ENCODE assay signal across 29 cellular contexts in genomic region chrX:79036152-79036551, GRCh38.
A peak's percentile ranks its signal among the peaks of the same experiment; 100 is the strongest.
DNase-seq lines count a peak whose midpoint lies in the region; ATAC-seq and TF ChIP-seq lines count a peak whose summit lies in the region.
"Had no signal": no experiment of that assay in that cellular context is flagged by ENCODE, and none has a peak within 500 bp of the region (broad histone marks: within the 10 kb centered on the region; RNA-seq: fewer than 3 reads in every experiment).

No MANE protein-coding gene starts in this region.

- intact Hi-C loops in left cardiac atrium (cut with DNase I) = no loop called here
- intact Hi-C loops in CD4-positive, alpha-beta memory T cell (cut with micrococcal nuclease) = loop anchor here (2.0 kb wide), 1 partner anchor 47 kb away; no protein-coding TSS in a partner anchor

- H3K27me3 Mint-ChIP-seq in activated naive CD4-positive, alpha-beta T cell treated with anti-CD3 and anti-CD28 coated beads, Interleukin-2, amount 50 U/mL, for 24 hours = no peaks in the 10 kb centered on the region
- H3K27me3 Mint-ChIP-seq in activated naive CD4-positive, alpha-beta T cell treated with anti-CD3 and anti-CD28 coated beads, Interleukin-2, amount 10 ng/mL, durations not matched to agents 7 days and 5 days = no peaks in the 10 kb centered on the region
- H3K27me3 Mint-ChIP-seq in CD4-positive, alpha-beta memory T cell = no peaks in the 10 kb centered on the region
- H3K27me3 Mint-ChIP-seq: activated CD4-positive, alpha-beta T cell treated with anti-CD3 and anti-CD28 coated beads, Interleukin-2, amount 10 ng/mL, durations not matched to agents 24 days and 14 days had no signal

- no peaks in the 10 kb centered on the region for H3K9me3 ChIP-seq in DND-41 (ENCODE audit: insufficient read depth, low read length, severe bottlenecking)
- no peaks in the 10 kb centered on the region for H3K9me3 ChIP-seq in Loucy (ENCODE audit: insufficient read depth, low read depth, low read length)
- H3K9me3 ChIP-seq in CD4-positive, alpha-beta memory T cell (ENCODE audit: control insufficient read depth in 1 of 2, low read length in 2 of 2) = no peaks in the 10 kb centered on the region
- H3K9me3 ChIP-seq: gastroesophageal sphincter, testis, uterus had no signal

- no peaks in the 10 kb centered on the region for H3K9me2 ChIP-seq in Loucy (replicated peaks; ENCODE audit: low read depth, low read length)

- no peak for TF ChIP-seq CTCF in DND-41 (IDR thresholded peaks at IDR 0.05; ENCODE audit: borderline replicate concordance, extremely low read depth, low read length, poor library complexity, severe bottlenecking)
- TF ChIP-seq CTCF in Loucy (conservative IDR thresholded peaks at IDR 0.05; ENCODE audit: low read length) = no peak

- H3K4me2 ChIP-seq in DND-41 (ENCODE audit: insufficient read depth, low read length) (peak overlapping the region; percentile 38), Loucy (ENCODE audit: low read depth, low read length, poor library complexity, severe bottlenecking) (peak overlapping the region; percentile 16)
- H3K4me2 ChIP-seq: neural progenitor cell had no signal

- peak; percentile 39; the same call in 1 of the 3 replicates for ATAC-seq in DND-41 (ENCODE audit: insufficient read depth, low read depth)
- peak; percentile 27 to 32 for ATAC-seq in left cardiac atrium
- no peak for ATAC-seq in HG03097 (IDR thresholded peaks at IDR 0.05; ENCODE audit: low FRiP score, unreplicated experiment)
- ATAC-seq in SK-N-SH treated with all-trans-retinoic acid at 6 μM for 48 hours = no peak
- ATAC-seq: gastroesophageal sphincter had no signal

- H3K4me1 Mint-ChIP-seq in activated naive CD4-positive, alpha-beta T cell treated with anti-CD3 and anti-CD28 coated beads, Interleukin-2, amount 50 U/mL, for 24 hours = peaks cover 40% of the 10 kb centered on the region
- peaks cover 16% of the 10 kb centered on the region for H3K4me1 Mint-ChIP-seq in activated naive CD4-positive, alpha-beta T cell treated with anti-CD3 and anti-CD28 coated beads, Interleukin-2, amount 10 ng/mL, durations not matched to agents 7 days and 5 days
- peaks cover 15 to 52% (median 25%) of the 10 kb centered on the region in 4 donors for H3K4me1 Mint-ChIP-seq in CD4-positive, alpha-beta memory T cell
- H3K4me1 Mint-ChIP-seq: neural progenitor cell had no signal

- POLR2A ChIA-PET in CD4-positive, alpha-beta memory T cell (lab: Charles Lee; ENCODE audit: partially characterized antibody) = no interaction called here

- peaks cover 38% of the 10 kb centered on the region for H3K4me1 ChIP-seq in DND-41 (ENCODE audit: insufficient read depth, low read length)
- H3K4me1 ChIP-seq in Loucy (ENCODE audit: insufficient read depth, low read length, poor library complexity, severe bottlenecking) = peaks cover 22% of the 10 kb centered on the region
- H3K4me1 ChIP-seq in CD4-positive, alpha-beta memory T cell (ENCODE audit: insufficient read depth, low read length) = peaks cover 24% of the 10 kb centered on the region
- H3K4me1 ChIP-seq: gastroesophageal sphincter, neural progenitor cell, testis, uterus had no signal

- H3K4me3 ChIP-seq in DND-41 (ENCODE audit: low read depth in 1 of 2, low read length in 2 of 2) = no peak overlapping the region; a peak in 1 of 4 replicates
- no peak overlapping the region for H3K4me3 ChIP-seq in Loucy (ENCODE audit: low read length, poor library complexity, severe bottlenecking)
- no peak overlapping the region for H3K4me3 ChIP-seq in CD4-positive, alpha-beta memory T cell (ENCODE audit: low read length in 2 of 2)
- H3K4me3 ChIP-seq: dorsolateral prefrontal cortex, gastroesophageal sphincter, neural progenitor cell, testis, uterus had no signal

- H4K20me1 ChIP-seq in DND-41 (ENCODE audit: insufficient read depth, low read length) (no peaks in the 10 kb centered on the region), Loucy (ENCODE audit: insufficient read depth, low read length, poor library complexity, severe bottlenecking) (no peaks in the 10 kb centered on the region)

- peak overlapping the region; percentile 30 for H3K27ac Mint-ChIP-seq in activated naive CD4-positive, alpha-beta T cell treated with anti-CD3 and anti-CD28 coated beads, Interleukin-2, amount 50 U/mL, for 24 hours
- no peak overlapping the region for H3K27ac Mint-ChIP-seq in activated naive CD4-positive, alpha-beta T cell treated with anti-CD3 and anti-CD28 coated beads, Interleukin-2, amount 10 ng/mL, durations not matched to agents 7 days and 5 days
- H3K27ac Mint-ChIP-seq in CD4-positive, alpha-beta memory T cell = peak overlapping the region in 2 of 7 donors; percentile 37 to 63
- H3K27ac Mint-ChIP-seq: activated CD4-positive, alpha-beta T cell treated with anti-CD3 and anti-CD28 coated beads, Interleukin-2, amount 10 ng/mL, durations not matched to agents 24 days and 14 days; HFFc6; immature natural killer cell; neural progenitor cell; T-helper 2 cell treated with Interferon-gamma antibody and Interleukin-4, amounts not matched to agents 5 μg/mL and 100 μg/mL, for 36 hours had no signal

- H3K36me3 ChIP-seq in DND-41 (ENCODE audit: insufficient read depth, low read length) = no peaks in the 10 kb centered on the region
- H3K36me3 ChIP-seq in Loucy (ENCODE audit: insufficient read depth, low read length) = no peaks in the 10 kb centered on the region
- H3K36me3 ChIP-seq in CD4-positive, alpha-beta memory T cell (ENCODE audit: insufficient read depth, low read length) = no peaks in the 10 kb centered on the region
- H3K36me3 ChIP-seq: gastroesophageal sphincter, neural progenitor cell, uterus had no signal

- H2AFZ ChIP-seq in DND-41 (ENCODE audit: low read depth, low read length) (peak overlapping the region; percentile 63), Loucy (ENCODE audit: low read length) (peak overlapping the region; percentile 76)
- H2AFZ ChIP-seq: neural progenitor cell had no signal

- CTCF ChIA-PET in activated naive CD4-positive, alpha-beta T cell treated with anti-CD3 and anti-CD28 coated beads, Interleukin-2, amount 10 ng/mL, durations not matched to agents 7 days and 5 days (lab: Charles Lee) = interaction anchor here (1.1 kb wide), 1 partner anchor 46 kb away, joined by 5 read pairs; no protein-coding TSS in a partner anchor
- CTCF ChIA-PET in CD4-positive, alpha-beta memory T cell (lab: Charles Lee; ENCODE audit: partially characterized antibody) = interaction anchor here (1.2 to 2.2 kb wide), 3 partner anchors 234 to 377 kb away, joined by 3 to 7 read pairs (median 4); no protein-coding TSS in a partner anchor

- no peak overlapping the region for H3K4me3 Mint-ChIP-seq in activated naive CD4-positive, alpha-beta T cell treated with anti-CD3 and anti-CD28 coated beads, Interleukin-2, amount 50 U/mL, for 24 hours
- H3K4me3 Mint-ChIP-seq in activated naive CD4-positive, alpha-beta T cell treated with anti-CD3 and anti-CD28 coated beads, Interleukin-2, amount 10 ng/mL, durations not matched to agents 7 days and 5 days = no peak overlapping the region
- peak overlapping the region in 4 of 8 donors; percentile 13 to 49 (median 34) for H3K4me3 Mint-ChIP-seq in CD4-positive, alpha-beta memory T cell
- H3K4me3 Mint-ChIP-seq: activated CD4-positive, alpha-beta T cell treated with anti-CD3 and anti-CD28 coated beads, Interleukin-2, amount 10 ng/mL, durations not matched to agents 24 days and 14 days; HFFc6; immature natural killer cell; neural progenitor cell; T-helper 2 cell treated with Interferon-gamma antibody and Interleukin-4, amounts not matched to agents 5 μg/mL and 100 μg/mL, for 36 hours had no signal

- no peaks in the 10 kb centered on the region for H3F3A ChIP-seq in Loucy (ENCODE audit: low read depth)

- peak overlapping the region; percentile 32; the same call in 1 of the 2 replicates for H3K9ac ChIP-seq in DND-41 (ENCODE audit: low read depth, low read length)
- H3K9ac ChIP-seq in Loucy (ENCODE audit: low read depth, low read length, poor library complexity, severe bottlenecking) = peak overlapping the region; percentile 50
- H3K9ac ChIP-seq: neural progenitor cell had no signal

- H3K27me3 ChIP-seq in DND-41 (ENCODE audit: insufficient read depth, low read length, poor library complexity) (no peaks in the 10 kb centered on the region), Loucy (ENCODE audit: insufficient read depth, low read length, poor library complexity, severe bottlenecking) (no peaks in the 10 kb centered on the region)
- no peaks in the 10 kb centered on the region for H3K27me3 ChIP-seq in CD4-positive, alpha-beta memory T cell (ENCODE audit: insufficient read depth, low read length)
- H3K27me3 ChIP-seq: gastroesophageal sphincter, neural progenitor cell, testis had no signal

- no peaks in the 10 kb centered on the region for H3K36me3 Mint-ChIP-seq in activated naive CD4-positive, alpha-beta T cell treated with anti-CD3 and anti-CD28 coated beads, Interleukin-2, amount 50 U/mL, for 24 hours
- no peaks in the 10 kb centered on the region for H3K36me3 Mint-ChIP-seq in activated naive CD4-positive, alpha-beta T cell treated with anti-CD3 and anti-CD28 coated beads, Interleukin-2, amount 10 ng/mL, durations not matched to agents 7 days and 5 days
- no peaks in the 10 kb centered on the region for H3K36me3 Mint-ChIP-seq in CD4-positive, alpha-beta memory T cell
- H3K36me3 Mint-ChIP-seq: neural progenitor cell had no signal

- no peak for DNase-seq in activated naive CD4-positive, alpha-beta T cell treated with anti-CD3 and anti-CD28 coated beads, Interleukin-2, amount 10 ng/mL, durations not matched to agents 7 days and 5 days
- no peak for DNase-seq in DND-41
- no peak for DNase-seq in left cardiac atrium
- no peak for DNase-seq in CD4-positive, alpha-beta memory T cell
- DNase-seq: activated CD4-positive, alpha-beta T cell treated with anti-CD3 and anti-CD28 coated beads, Interleukin-2, amount 10 ng/mL, durations not matched to agents 24 days and 14 days; activated CD8-positive, alpha-beta memory T cell treated with anti-CD3 and anti-CD28 coated beads, Interleukin-2, amount 50 U/mL, for 4 hours; C1 segment of cervical spinal cord; dorsolateral prefrontal cortex; EL; HFFc6; hypothalamus; immature natural killer cell; mesendoderm; MM.1S; NCI-H2029; NCI-H526 treated with DMSO at 0.1 percent for 48 hours; posterior cingulate gyrus; stimulated activated CD4-positive, alpha-beta T cell treated with anti-CD3 and anti-CD28 coated beads, Interleukin-15, amount 100 ng/mL, for 24 hours; stimulated activated naive CD4-positive, alpha-beta T cell; testis; uterus had no signal

- H3K79me2 ChIP-seq in DND-41 (ENCODE audit: insufficient read depth, low read length) (no peaks in the 10 kb centered on the region), Loucy (ENCODE audit: insufficient read depth, low read length) (no peaks in the 10 kb centered on the region)

- H3K27ac ChIP-seq in DND-41 (ENCODE audit: low read length) = peak overlapping the region; percentile 81
- H3K27ac ChIP-seq in CD4-positive, alpha-beta memory T cell (ENCODE audit: low read depth, low read length) = no peak overlapping the region
- H3K27ac ChIP-seq: dorsolateral prefrontal cortex, gastroesophageal sphincter, neural progenitor cell, testis, uterus, VCaP had no signal

- H3K9me3 Mint-ChIP-seq in activated naive CD4-positive, alpha-beta T cell treated with anti-CD3 and anti-CD28 coated beads, Interleukin-2, amount 50 U/mL, for 24 hours = peaks cover 3% of the 10 kb centered on the region
- H3K9me3 Mint-ChIP-seq in activated naive CD4-positive, alpha-beta T cell treated with anti-CD3 and anti-CD28 coated beads, Interleukin-2, amount 10 ng/mL, durations not matched to agents 7 days and 5 days = peaks cover 2% of the 10 kb centered on the region
- peaks cover 0 to 1% (median 0%) of the 10 kb centered on the region in 8 donors for H3K9me3 Mint-ChIP-seq in CD4-positive, alpha-beta memory T cell
- H3K9me3 Mint-ChIP-seq: immature natural killer cell had no signal

Comparison
In these comparisons a context has a peak if more than half of its experiments do, and no peak if none do; other contexts are left out.
1. ATAC-seq: peak in DND-41 (single experiment) and left cardiac atrium (2 of 2); none in HG03097 (single experiment) and SK-N-SH treated with all-trans-retinoic acid at 6 μM for 48 hours (single experiment).